Comparison of ENCODE assay signal across 1 cellular context in genomic region chr18:42730272-42730671, GRCh38.
TF ChIP-seq lines count a peak whose summit lies in the region.

No MANE protein-coding gene starts in this region.

TF ChIP-seq in GM23338, 12 proteins besides CTCF, POLR2A, EP300 and RAD21 (continued from another document):
- no peak for TF ChIP-seq ZNF462 (CRISPR knock-in tag; IDR thresholded peaks at IDR 0.05)
TF ChIP-seq in GM23338: peak in this region for 0.
